ENCODE assay signal across 9 cellular contexts in the genomic region with DNA sequence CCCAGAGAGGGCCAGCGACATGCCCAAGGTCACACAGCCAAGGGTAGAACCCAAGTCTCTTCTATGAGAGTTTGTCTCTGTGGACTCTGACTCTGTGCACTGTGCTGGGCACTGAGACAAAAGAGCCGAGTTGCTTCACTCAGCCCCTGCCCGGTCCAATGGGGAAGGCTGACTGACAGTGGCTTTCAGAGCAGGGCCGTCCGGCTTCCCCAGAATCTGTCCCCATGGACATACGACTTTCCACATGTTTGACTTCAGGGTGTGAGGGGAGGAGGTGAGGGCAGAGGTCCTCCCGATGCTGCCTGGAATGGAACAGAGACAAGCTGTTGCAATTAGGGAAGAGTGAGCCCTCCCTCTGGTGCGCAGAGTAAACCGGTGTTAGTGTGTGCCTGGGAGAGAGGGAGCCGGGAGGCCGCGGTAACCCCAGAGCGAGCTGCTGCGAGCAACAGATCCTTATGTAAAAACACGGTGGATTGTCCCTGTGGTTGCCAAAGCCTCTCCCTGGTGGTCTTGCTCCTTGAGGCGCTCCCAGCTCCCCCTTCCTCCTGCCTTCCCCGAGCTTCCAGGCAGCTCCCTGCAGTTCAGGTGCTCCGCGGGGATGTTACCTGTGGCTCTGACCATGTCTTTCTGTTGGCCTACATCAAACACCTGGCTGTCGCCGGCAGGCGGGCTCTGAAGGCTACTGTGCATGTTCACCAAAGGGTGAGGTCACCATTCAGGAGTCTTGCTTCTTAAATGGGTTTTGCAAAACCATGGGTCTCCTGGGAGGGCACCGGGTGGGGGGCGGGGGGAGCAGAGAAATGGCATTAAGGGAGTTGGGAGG. TPM values are rescaled to one million over a fixed set of nuclear protein-coding genes. Genes with fewer than 3 reads are reported as not detected.
A peak's percentile ranks its signal among the peaks of the same experiment; 100 is the strongest.
DNase-seq lines count a peak whose midpoint lies in the region; ATAC-seq and TF ChIP-seq lines count a peak whose summit lies in the region.
"Had no signal": no experiment of that assay in that cellular context is flagged by ENCODE, and none has a peak within 500 bp of the region (broad histone marks: within the 10 kb centered on the region; RNA-seq: fewer than 3 reads in every experiment).

No MANE protein-coding gene starts in this region.

- no peaks in the 10 kb centered on the region for H3K36me3 ChIP-seq in smooth muscle cell (ENCODE audit: low read depth)

- no peaks in the 10 kb centered on the region for H3F3A ChIP-seq in smooth muscle cell (ENCODE audit: low read depth)

- ATAC-seq in HG03460 (IDR thresholded peaks at IDR 0.05; ENCODE audit: unreplicated experiment): no peak

- H2AFZ ChIP-seq in smooth muscle cell (ENCODE audit: low read depth): peak overlapping the region; percentile 79

- H3K27me3 ChIP-seq in smooth muscle cell (ENCODE audit: low read depth): no peaks in the 10 kb centered on the region

- H3K79me2 ChIP-seq in smooth muscle cell (ENCODE audit: low read depth): peaks cover 11% of the 10 kb centered on the region

- no peak for TF ChIP-seq CTCF in smooth muscle cell (IDR thresholded peaks at IDR 0.05; ENCODE audit: borderline replicate concordance, insufficient read depth, poor library complexity, severe bottlenecking)

- peak overlapping the region; percentile 98 for H3K4me2 ChIP-seq in smooth muscle cell

- H3K4me3 ChIP-seq in iPS-18c (ENCODE audit: insufficient read depth, low read depth, low read length): peak overlapping the region; percentile 64
- peak overlapping the region; percentile 87 for H3K4me3 ChIP-seq in smooth muscle cell

- peak overlapping the region; percentile 98 for H3K27ac ChIP-seq in angular gyrus (ENCODE audit: low read depth, low read length)
- H3K27ac ChIP-seq in smooth muscle cell (ENCODE audit: low read depth): peak overlapping the region; percentile 82
- H3K27ac ChIP-seq: 22Rv1 had no signal

- WGBS in smooth muscle cell (ENCODE audit: low lambda C conversion rate): 12% methylated on average over 20 of the region's 24 CpGs

- DNase-seq in NCI-H748 (lab: John Stamatoyannopoulos, UW; ENCODE audit: unreplicated experiment) (peak; percentile 49), NCI-H748 treated with DMSO at 0.1 percent for 48 hours (lab: John Stamatoyannopoulos, UW) (no peak), smooth muscle cell (lab: John Stamatoyannopoulos, UW; ENCODE audit: unreplicated experiment) (no peak), AG08395 (ENCODE audit: low spot score) (no peak), 8988T (no peak)

- H3K4me1 ChIP-seq in smooth muscle cell (ENCODE audit: low read depth): peaks cover 12% of the 10 kb centered on the region

- H3K9ac ChIP-seq in smooth muscle cell (ENCODE audit: low read depth): peak overlapping the region; percentile 70

- H3K9me3 ChIP-seq in iPS-18c (ENCODE audit: control insufficient read depth, insufficient read depth, low read length): no peaks in the 10 kb centered on the region
- H3K9me3 ChIP-seq in smooth muscle cell (replicated peaks; ENCODE audit: low read depth): no peaks in the 10 kb centered on the region

- peaks cover 8% of the 10 kb centered on the region for H4K20me1 ChIP-seq in smooth muscle cell (ENCODE audit: low read depth)

RNA-seq across cellular contexts. Expression of a gene that starts 0.7 kb away (rescaled TPM):
- 6.8 and 8.3 TPM in 2 replicates for total RNA-seq in smooth muscle cell
- 12.3 and 14.5 TPM in 2 replicates for polyA plus RNA-seq in smooth muscle cell
